In the genomic region with DNA sequence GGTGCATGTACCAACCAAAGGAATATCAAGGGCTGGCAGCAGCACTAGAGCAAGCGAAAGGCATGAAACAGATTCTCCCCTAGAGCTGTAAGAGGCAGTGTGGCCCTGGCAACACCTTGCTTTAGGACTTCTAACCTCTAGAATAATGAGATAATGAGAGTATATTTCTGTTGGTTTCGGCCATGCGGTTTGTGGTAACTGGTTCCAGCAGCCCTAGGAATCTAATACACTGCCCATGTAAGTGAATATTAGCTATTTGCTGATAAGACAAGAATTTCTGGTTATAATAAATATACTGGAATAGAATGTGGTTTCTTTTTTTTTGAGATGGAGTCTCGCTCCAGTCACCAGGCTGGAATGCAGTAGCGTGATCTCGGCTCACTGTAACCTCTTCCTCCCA, we compare ENCODE assay signal across 13 cellular contexts.
DNase-seq lines count a peak whose midpoint lies in the region; ATAC-seq, FAIRE-seq and TF ChIP-seq lines count a peak whose summit lies in the region.
"Had no signal": no experiment of that assay in that cellular context is flagged by ENCODE, and none has a peak within 500 bp of the region (broad histone marks: within the 10 kb centered on the region; RNA-seq: fewer than 3 reads in every experiment).

No MANE protein-coding gene starts in this region.

- H3K4me3 ChIP-seq in GM23248 = no peak overlapping the region
- H3K4me3 ChIP-seq in RWPE2 (ENCODE audit: severe bottlenecking) = no peak overlapping the region
- H3K4me3 ChIP-seq in endothelial cell of umbilical vein (replicated peaks in 1 of 3; ENCODE audit: insufficient read depth in 1 of 3, low read depth in 1 of 3, low read length in 3 of 3) = no peak overlapping the region
- H3K4me3 ChIP-seq in sigmoid colon = no peak overlapping the region
- H3K4me3 ChIP-seq: BLaER1 treated with 17β-estradiol and CSF1 and Interleukin-3, amounts not matched to agents 10 nM and 100 nM; GM12878; pancreas had no signal

- H3K9me3 ChIP-seq in GM23248 (ENCODE audit: low read depth) = no peaks in the 10 kb centered on the region
- no peaks in the 10 kb centered on the region for H3K9me3 ChIP-seq in RWPE2 (ENCODE audit: severe bottlenecking)
- H3K9me3 ChIP-seq in endothelial cell of umbilical vein (replicated peaks; ENCODE audit: control insufficient read depth, insufficient read depth, low read length) = no peaks in the 10 kb centered on the region
- H3K9me3 ChIP-seq in sigmoid colon = no peaks in the 10 kb centered on the region
- H3K9me3 ChIP-seq: BLaER1 treated with 17β-estradiol and CSF1 and Interleukin-3, amounts not matched to agents 10 nM and 100 nM; pancreas had no signal

- H3K27me3 Mint-ChIP-seq in nephron progenitor cell (ENCODE audit: low read depth, poor library complexity) = no peaks in the 10 kb centered on the region

- no peak overlapping the region for H2AFZ ChIP-seq in GM23248
- H2AFZ ChIP-seq in endothelial cell of umbilical vein (ENCODE audit: low read depth, low read length) = no peak overlapping the region

- CTCF ChIA-PET in endothelial cell of umbilical vein (lab: Charles Lee) = interaction anchor here (1.1 to 3.6 kb wide), 7 partner anchors 9 to 235 kb away, joined by 3 to 11 read pairs (median 5); no protein-coding TSS in a partner anchor

- POLR2A ChIA-PET in endothelial cell of umbilical vein (lab: Charles Lee) = interaction anchor here (2.1 kb wide), 2 partner anchors 8 to 29 kb away, joined by 5 read pairs; no protein-coding TSS in a partner anchor

- in situ Hi-C loops in GM23248 (cut with MboI) = no loop called here

- H3K27me3 ChIP-seq in GM23248 (replicated peaks; ENCODE audit: insufficient read depth) = no peaks in the 10 kb centered on the region
- H3K27me3 ChIP-seq in RWPE2 (ENCODE audit: insufficient read depth, poor library complexity, severe bottlenecking) = no peaks in the 10 kb centered on the region
- H3K27me3 ChIP-seq in endothelial cell of umbilical vein (ENCODE audit: control insufficient read depth in 2 of 2, insufficient read depth in 2 of 2, low read length in 2 of 2) = no peaks in the 10 kb centered on the region
- no peaks in the 10 kb centered on the region for H3K27me3 ChIP-seq in sigmoid colon
- H3K27me3 ChIP-seq: BLaER1 treated with 17β-estradiol and CSF1 and Interleukin-3, amounts not matched to agents 10 nM and 100 nM; pancreas had no signal

- BruUV-seq in endothelial cell of umbilical vein (replicated peaks; lab: Mats Ljungman, UMichigan) = no TSS peak

- TF ChIP-seq POLR2A in endothelial cell of umbilical vein (IDR thresholded peaks at IDR 0.05; ENCODE audit: low read depth, low read length) = no peak
- no peak for TF ChIP-seq POLR2A in sigmoid colon (IDR thresholded peaks at IDR 0.05)

- H3K27ac ChIP-seq in GM23248 (peak overlapping the region; percentile 69), RWPE2 (ENCODE audit: poor library complexity, severe bottlenecking) (peak overlapping the region; percentile 91), endothelial cell of umbilical vein (ENCODE audit: insufficient read depth, low read depth, low read length) (peak overlapping the region; percentile 90), sigmoid colon (peak overlapping the region; percentile 27 to 65 (median 54))

- TF ChIP-seq CTCF in RWPE2 (IDR thresholded peaks at IDR 0.05; ENCODE audit: poor library complexity, severe bottlenecking) = no peak
- no peak for TF ChIP-seq CTCF in endothelial cell of umbilical vein (IDR thresholded peaks at IDR 0.05; ENCODE audit: extremely low read depth in 1 of 2, insufficient read depth in 1 of 2, low read depth in 1 of 2, low read length in 2 of 2)
- no peak for TF ChIP-seq CTCF in sigmoid colon (IDR thresholded peaks at IDR 0.05)
- no peak for TF ChIP-seq CTCF in nephron progenitor cell (IDR thresholded peaks at IDR 0.05)

- no peaks in the 10 kb centered on the region for H4K20me1 ChIP-seq in GM23248 (ENCODE audit: insufficient read depth)
- H4K20me1 ChIP-seq in endothelial cell of umbilical vein (replicated peaks; ENCODE audit: control insufficient read depth, extremely low read depth, insufficient read depth, low read length) = no peaks in the 10 kb centered on the region

- H3K4me2 ChIP-seq in GM23248 (ENCODE audit: unreplicated experiment) (no peak overlapping the region), endothelial cell of umbilical vein (ENCODE audit: insufficient read depth, low read length) (no peak overlapping the region)
- H3K4me2 ChIP-seq: BLaER1 treated with 17β-estradiol and CSF1 and Interleukin-3, amounts not matched to agents 10 nM and 100 nM had no signal

- no peak for FAIRE-seq in endothelial cell of umbilical vein (lab: Jason Lieb, UNC)
- FAIRE-seq: GM12878, pancreas had no signal

- H3K9ac ChIP-seq in GM23248 (no peak overlapping the region), endothelial cell of umbilical vein (replicated peaks; ENCODE audit: extremely low read depth, insufficient read depth, low read length) (peak overlapping the region; percentile 39)
- H3K9ac ChIP-seq: BLaER1 treated with 17β-estradiol and CSF1 and Interleukin-3, amounts not matched to agents 10 nM and 100 nM had no signal

- peaks cover 5% of the 10 kb centered on the region for H3K4me1 Mint-ChIP-seq in nephron progenitor cell

- 95 to 98% methylated on average over 6 of the region's 6 CpGs for WGBS in GM23248 (ENCODE audit: low coverage in 1 of 2, low lambda C conversion rate in 2 of 2, missing lambda C conversion rate in 2 of 2), 2 experiments
- WGBS in sigmoid colon, 2 donors = 97 to 98% methylated on average over 6 of the region's 6 CpGs

- H3K27ac Mint-ChIP-seq in nephron progenitor cell = no peak overlapping the region

- H3K36me3 ChIP-seq in GM23248 (ENCODE audit: low read depth) (no peaks in the 10 kb centered on the region), RWPE2 (ENCODE audit: low read depth) (peaks cover 17% of the 10 kb centered on the region), endothelial cell of umbilical vein (ENCODE audit: control insufficient read depth in 2 of 2, extremely low read depth in 1 of 2, insufficient read depth in 2 of 2, low read length in 2 of 2) (peaks cover 0 to 3% of the 10 kb centered on the region in 2 experiments), sigmoid colon (no peaks in the 10 kb centered on the region)
- H3K36me3 ChIP-seq: pancreas had no signal

- no peaks in the 10 kb centered on the region for H3K9me2 ChIP-seq in GM23248 (ENCODE audit: insufficient read depth)

- no peak for DNase-seq in GM23248
- no peak for DNase-seq in RWPE2 (ENCODE audit: low spot score)
- no peak for DNase-seq in endothelial cell of umbilical vein (ENCODE audit: low read depth, low spot score)
- no peak for DNase-seq in sigmoid colon
- DNase-seq in stimulated activated CD4-positive, alpha-beta T cell treated with anti-CD3 and anti-CD28 coated beads, Interleukin-1b, Interleukin-23, amount 100 ng/mL, for 48 hours = no peak
- DNase-seq in stimulated activated naive CD4-positive, alpha-beta T cell (lab: John Stamatoyannopoulos, UW) = no peak
- no peak for DNase-seq in nephron progenitor cell
- DNase-seq: DND-41 had no signal

- no peaks in the 10 kb centered on the region for H3K9me3 Mint-ChIP-seq in nephron progenitor cell
- H3K9me3 Mint-ChIP-seq: activated naive CD4-positive, alpha-beta T cell treated with anti-CD3 and anti-CD28 coated beads, Interleukin-2, amount 50 U/mL, for 72 hours had no signal

- intact Hi-C loops in endothelial cell of umbilical vein (cut with micrococcal nuclease) = loop anchor here (1.0 kb wide), 1 partner anchor 19 kb away; no protein-coding TSS in a partner anchor
- intact Hi-C loops in sigmoid colon (cut with DNase I) = no loop called here

- H3K79me2 ChIP-seq in GM23248 (ENCODE audit: insufficient read depth) (no peaks in the 10 kb centered on the region), endothelial cell of umbilical vein (ENCODE audit: control insufficient read depth, insufficient read depth, low read length) (peaks cover 36% of the 10 kb centered on the region)

- dilution Hi-C loops in endothelial cell of umbilical vein (cut with MboI; ENCODE audit: extremely low pct_ligation_motif_present, low sequenced_read_pairs) = no loop called here

- H3K4me1 ChIP-seq in GM23248 (ENCODE audit: insufficient read depth) (peaks cover 6% of the 10 kb centered on the region), RWPE2 (ENCODE audit: insufficient read depth, poor library complexity, severe bottlenecking) (peaks cover 35% of the 10 kb centered on the region), endothelial cell of umbilical vein (ENCODE audit: control insufficient read depth, extremely low read depth, insufficient read depth, low read length) (peaks cover 89% of the 10 kb centered on the region), sigmoid colon (peaks cover 0 to 27% (median 15%) of the 10 kb centered on the region in 4 donors)

- no peak for TF ChIP-seq EP300 in sigmoid colon (IDR thresholded peaks at IDR 0.05)

- no peak overlapping the region for H3K4me3 Mint-ChIP-seq in nephron progenitor cell

- no peak for ATAC-seq in RWPE2 (ENCODE audit: low read depth)
- ATAC-seq in GM19463 (IDR thresholded peaks at IDR 0.05; ENCODE audit: unreplicated experiment) = no peak

- peaks cover 62% of the 10 kb centered on the region for H3K36me3 Mint-ChIP-seq in nephron progenitor cell (ENCODE audit: low read depth)
- H3K36me3 Mint-ChIP-seq: activated naive CD4-positive, alpha-beta T cell treated with anti-CD3 and anti-CD28 coated beads, Interleukin-2, amount 50 U/mL, for 72 hours had no signal

- no peaks in the 10 kb centered on the region for H3K9me1 ChIP-seq in endothelial cell of umbilical vein (replicated peaks; ENCODE audit: control insufficient read depth, extremely low read depth, insufficient read depth, low read length)

- H3F3A ChIP-seq in GM23248 (ENCODE audit: insufficient read depth) = peaks cover 25% of the 10 kb centered on the region

TF ChIP-seq in endothelial cell of umbilical vein, 7 proteins besides CTCF, POLR2A, EP300 and RAD21:
- TF ChIP-seq JUN (IDR thresholded peaks at IDR 0.05; ENCODE audit: borderline replicate concordance, insufficient read depth, insufficient read length, low read depth) = no peak
- TF ChIP-seq POLR2AphosphoS5 (IDR thresholded peaks at IDR 0.05; ENCODE audit: insufficient read depth, low read depth, low read length) = no peak
- TF ChIP-seq, protein P1, sequence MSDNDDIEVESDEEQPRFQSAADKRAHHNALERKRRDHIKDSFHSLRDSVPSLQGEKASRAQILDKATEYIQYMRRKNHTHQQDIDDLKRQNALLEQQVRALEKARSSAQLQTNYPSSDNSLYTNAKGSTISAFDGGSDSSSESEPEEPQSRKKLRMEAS (IDR thresholded peaks at IDR 0.05; ENCODE audit: insufficient read depth, insufficient read length) = no peak
- no peak for TF ChIP-seq EZH2 (IDR thresholded peaks at IDR 0.05; ENCODE audit: borderline replicate concordance, low read depth, low read length, severe bottlenecking)
- no peak for TF ChIP-seq GATA2 (IDR thresholded peaks at IDR 0.05; ENCODE audit: insufficient read depth, insufficient read length, low read depth, low read length)
- no peak for TF ChIP-seq FOS (IDR thresholded peaks at IDR 0.05; ENCODE audit: borderline replicate concordance, insufficient read depth, low read length)
- TF ChIP-seq MYC (IDR thresholded peaks at IDR 0.05; ENCODE audit: low read depth, low read length) = no peak
